16 cellular contexts compared by ENCODE assay signal in genomic region chr4:128871948-128872347, GRCh38.
DNase-seq lines count a peak whose midpoint lies in the region; ATAC-seq and TF ChIP-seq lines count a peak whose summit lies in the region.
"Had no signal": no experiment of that assay in that cellular context is flagged by ENCODE, and none has a peak within 500 bp of the region (broad histone marks: within the 10 kb centered on the region; RNA-seq: fewer than 3 reads in every experiment).

No MANE protein-coding gene starts in this region.

- H3K36me3 ChIP-seq in adipocyte (ENCODE audit: control insufficient read depth, insufficient read depth, low read length, severe bottlenecking) (peaks cover 96% of the 10 kb centered on the region), transverse colon (peaks cover 0 to 12% (median 5%) of the 10 kb centered on the region in 4 donors)

- H3K4me1 ChIP-seq in adipocyte (ENCODE audit: control insufficient read depth, insufficient read depth, low read length) = peaks cover 9% of the 10 kb centered on the region
- H3K4me1 ChIP-seq in transverse colon = peaks cover 0 to 4% (median 0%) of the 10 kb centered on the region in 4 donors
- H3K4me1 ChIP-seq: esophagus muscularis mucosa had no signal

- ATAC-seq in left ventricle myocardium superior = peak; percentile 23
- ATAC-seq in Right ventricle myocardium inferior = no peak
- ATAC-seq: activated CD8-positive, alpha-beta memory T cell treated with anti-CD3 and anti-CD28 coated beads, Interleukin-2, amount 10 ng/mL, durations not matched to agents 7 days and 5 days had no signal

- in situ Hi-C loops in transverse colon (cut with MboI; ENCODE audit: low pct_ligation_motif_present in 1 of 4, low pct_unique_long_range_greater_than_20kb in 1 of 4, low sequenced_read_pairs in 3 of 4) = no loop called here

- H3K9me3 ChIP-seq in adipocyte (ENCODE audit: control insufficient read depth, low read length) = no peaks in the 10 kb centered on the region
- H3K9me3 ChIP-seq in transverse colon = no peaks in the 10 kb centered on the region
- H3K9me3 ChIP-seq: esophagus muscularis mucosa had no signal

- DNase-seq in left ventricle myocardium superior (no peak), Right ventricle myocardium inferior (ENCODE audit: missing footprints) (no peak), adipocyte (ENCODE audit: low read depth) (peak; percentile 76), fibroblast of the conjunctiva (ENCODE audit: low read depth) (peak; percentile 63), NCI-H1092 treated with DMSO at 0.1 percent for 48 hours (lab: John Stamatoyannopoulos, UW) (no peak), NCI-H446 treated with DMSO at 0.1 percent for 48 hours (lab: John Stamatoyannopoulos, UW) (no peak), NK-92 (lab: John Stamatoyannopoulos, UW; ENCODE audit: unreplicated experiment) (no peak), transverse colon (no peak)
- DNase-seq: activated CD8-positive, alpha-beta memory T cell treated with anti-CD3 and anti-CD28 coated beads, Interleukin-2, amount 10 ng/mL, durations not matched to agents 7 days and 5 days; activated naive CD4-positive, alpha-beta T cell treated with anti-CD3 and anti-CD28 coated beads, Interleukin-2, amount 10 ng/mL, durations not matched to agents 7 days and 5 days; AML-193; DMS 273 treated with DMSO at 0.1 percent for 48 hours; NCI-H2029 treated with DMSO at 0.1 percent for 48 hours; SIG-M5 had no signal

- no peak for TF ChIP-seq CTCF in transverse colon (IDR thresholded peaks at IDR 0.05)

- no peak overlapping the region for H3K27ac ChIP-seq in transverse colon
- H3K27ac ChIP-seq: esophagus muscularis mucosa, KMS-11 had no signal

- H3K9ac ChIP-seq in adipocyte (ENCODE audit: low read length) = no peak overlapping the region
- H3K9ac ChIP-seq: KMS-11 had no signal

- no peaks in the 10 kb centered on the region for H3K27me3 ChIP-seq in adipocyte (replicated peaks; ENCODE audit: control insufficient read depth, insufficient read depth, low read length)
- no peaks in the 10 kb centered on the region for H3K27me3 ChIP-seq in transverse colon
- H3K27me3 ChIP-seq: esophagus muscularis mucosa had no signal

- 90 to 96% methylated on average over 5 to 9 of the region's 9 CpGs for WGBS in transverse colon (ENCODE audit: low coverage in 1 of 2), 2 donors

- TF ChIP-seq POLR2A in transverse colon (IDR thresholded peaks at IDR 0.05) = no peak

- no peak overlapping the region for H3K4me3 ChIP-seq in adipocyte (ENCODE audit: low read length)
- H3K4me3 ChIP-seq in transverse colon = no peak overlapping the region
- H3K4me3 ChIP-seq: esophagus muscularis mucosa had no signal

- no peak for TF ChIP-seq EP300 in transverse colon (IDR thresholded peaks at IDR 0.05; ENCODE audit: low read depth)

- intact Hi-C loops in left ventricle myocardium superior (cut with micrococcal nuclease) = no loop called here
- intact Hi-C loops in Right ventricle myocardium inferior (cut with DNase I) = no loop called here
- intact Hi-C loops in transverse colon (cut with DNase I; ENCODE audit: low total_unique reads) = no loop called here

Comparison
In these comparisons a context has a peak if more than half of its experiments do, and no peak if none do; other contexts are left out.
1. DNase-seq: peak in adipocyte (single experiment) and fibroblast of the conjunctiva (single experiment); none in left ventricle myocardium superior (single experiment), Right ventricle myocardium inferior (single experiment), NCI-H1092 treated with DMSO at 0.1 percent for 48 hours (single experiment), NCI-H446 treated with DMSO at 0.1 percent for 48 hours (single experiment), NK-92 (single experiment) and transverse colon (single experiment).